ENCODE assay signal across 18 cellular contexts in genomic region chr7:918441-919113, GRCh38. TPM values are rescaled to one million over a fixed set of nuclear protein-coding genes. Genes with fewer than 3 reads are reported as not detected.
DNase-seq lines count a peak whose midpoint lies in the region; ATAC-seq and TF ChIP-seq lines count a peak whose summit lies in the region.
"Had no signal": no experiment of that assay in that cellular context is flagged by ENCODE, and none has a peak within 500 bp of the region (broad histone marks: within the 10 kb centered on the region; RNA-seq: fewer than 3 reads in every experiment).

No MANE protein-coding gene starts in this region.

- TF ChIP-seq CTCF in ovary (IDR thresholded peaks at IDR 0.05) (no peak), testis (IDR thresholded peaks at IDR 0.05) (no peak), endodermal cell (conservative IDR thresholded peaks at IDR 0.05) (no peak)

- H3K36me3 Mint-ChIP-seq in endodermal cell (ENCODE audit: low read depth), result no peaks in the 10 kb centered on the region

- H3K27ac ChIP-seq in ovary (no peak overlapping the region), testis (no peak overlapping the region), endodermal cell (ENCODE audit: low read depth, low read length) (no peak overlapping the region)
- H3K27ac ChIP-seq: HL-60, stomach had no signal

- intact Hi-C loops in left cardiac atrium (cut with DNase I) (no loop called here), ovary (cut with DNase I) (loop anchor here in 1 of 4 donors (10.0 kb wide), 1 partner anchor 146 kb away; no protein-coding TSS in a partner anchor), testis (cut with DNase I; ENCODE audit: low total_unique reads) (no loop called here)

- no peak for ATAC-seq in left cardiac atrium

- no peaks in the 10 kb centered on the region for H3K9me3 ChIP-seq in ovary
- H3K9me3 ChIP-seq in testis, result no peaks in the 10 kb centered on the region
- no peaks in the 10 kb centered on the region for H3K9me3 ChIP-seq in endodermal cell (ENCODE audit: control insufficient read depth, low read length)
- H3K9me3 ChIP-seq: Caco-2, stomach had no signal

- no peak overlapping the region for H3K4me3 Mint-ChIP-seq in endodermal cell

- no peak overlapping the region for H3K27ac Mint-ChIP-seq in endodermal cell
- H3K27ac Mint-ChIP-seq: progenitor cell of endocrine pancreas had no signal

- no peak overlapping the region for H3K9ac ChIP-seq in endodermal cell (ENCODE audit: extremely low read depth, low read length, poor library complexity, severe bottlenecking)

- no peak for TF ChIP-seq EP300 in ovary (IDR thresholded peaks at IDR 0.05)

- no peaks in the 10 kb centered on the region for H3K27me3 Mint-ChIP-seq in endodermal cell (ENCODE audit: insufficient read depth)
- H3K27me3 Mint-ChIP-seq: progenitor cell of endocrine pancreas had no signal

- H3K4me3 ChIP-seq in ovary (no peak overlapping the region), testis (no peak overlapping the region), endodermal cell (ENCODE audit: low read length) (no peak overlapping the region)
- H3K4me3 ChIP-seq: stomach had no signal

- H3K9me3 Mint-ChIP-seq in endodermal cell, result no peaks in the 10 kb centered on the region

- no peaks in the 10 kb centered on the region for H3K36me3 ChIP-seq in ovary
- no peaks in the 10 kb centered on the region for H3K36me3 ChIP-seq in testis (ENCODE audit: low read depth, missing control alignments)
- no peaks in the 10 kb centered on the region for H3K36me3 ChIP-seq in endodermal cell (ENCODE audit: control insufficient read depth, insufficient read depth, low read length)

- TF ChIP-seq POLR2A in ovary (IDR thresholded peaks at IDR 0.05), result no peak
- TF ChIP-seq POLR2A in testis (IDR thresholded peaks at IDR 0.05), result no peak

- H3K27me3 ChIP-seq in ovary (no peaks in the 10 kb centered on the region), testis (no peaks in the 10 kb centered on the region), endodermal cell (ENCODE audit: control insufficient read depth, insufficient read depth, low read length, poor library complexity, severe bottlenecking) (no peaks in the 10 kb centered on the region)
- H3K27me3 ChIP-seq: stomach had no signal

- WGBS in ovary, 3 donors, result 84 to 88% (median 86%) methylated on average over 19 to 21 of the region's 21 CpGs
- 91 to 97% methylated on average over 6 to 21 of the region's 21 CpGs for WGBS in testis, 2 donors
- 94 to 97% methylated on average over 9 to 21 of the region's 21 CpGs for WGBS in endodermal cell (ENCODE audit: insufficient coverage in 1 of 2, insufficient read length in 1 of 2), 2 experiments

- H3K4me1 Mint-ChIP-seq in endodermal cell, result no peaks in the 10 kb centered on the region

- H3K4me1 ChIP-seq in ovary (ENCODE audit: insufficient read depth) (no peaks in the 10 kb centered on the region), testis (peaks cover 3% of the 10 kb centered on the region), endodermal cell (ENCODE audit: control insufficient read depth, insufficient read depth, low read length) (peaks cover 2% of the 10 kb centered on the region)
- H3K4me1 ChIP-seq: Caco-2 had no signal

- DNase-seq in stimulated activated CD4-positive, alpha-beta T cell treated with anti-CD3 and anti-CD28 coated beads, Interleukin-1b, Interleukin-23, amount 100 ng/mL, for 48 hours, result peak; percentile 1
- no peak for DNase-seq in stimulated activated CD4-positive, alpha-beta T cell treated with anti-CD3 and anti-CD28 coated beads, Interleukin-12 subunit alpha, Interleukin-12 subunit beta, amount 100 ng/mL, for 4 hours
- DNase-seq in left cardiac atrium (peak; percentile 13), ovary (peak in 4 of 5 donors; percentile 4 to 21 (median 10)), testis (no peak), SKM-1 (lab: John Stamatoyannopoulos, UW; ENCODE audit: unreplicated experiment) (no peak), endodermal cell (no peak)
- DNase-seq: caudate nucleus; effector memory CD4-positive, alpha-beta T cell; hippocampal formation; KBM-7; kidney glomerular epithelial cell; NCI-H1105; NCI-H82; stomach had no signal

RNA-seq across cellular contexts. Expression of gene ADAP1, which starts 35.9 kb away (rescaled TPM):
- 1 to 10 TPM; 6.9 to 8.2 TPM for total RNA-seq in left cardiac atrium
- 10 to 100 TPM in 1 of 7 donors, 1 to 10 TPM in 5, under 1 TPM in 1; 0.96 to 16.4 (median 3.6) TPM for total RNA-seq in ovary
- polyA plus RNA-seq in ovary, result 1 to 10 TPM in 1 of 2 donors, under 1 TPM in 1; 0.52 to 3.5 TPM
- total RNA-seq in testis, result 10 to 100 TPM in 1 of 2 donors, 1 to 10 TPM in 1; 6.1 to 10.9 TPM
- 2.4 TPM for polyA plus RNA-seq in testis (ENCODE audit: insufficient read depth, low read depth, low replicate concordance)
- 1 to 10 TPM; 3.8 to 6.5 TPM for total RNA-seq in endodermal cell
- polyA plus RNA-seq in endodermal cell (2013, experiment 1 of 2), result 1.4 TPM
- polyA plus RNA-seq in endodermal cell (2013, experiment 2 of 2), result 1.2 TPM

RNA-seq across cellular contexts. Expression of gene GET4, which starts 42.2 kb away (rescaled TPM):
- total RNA-seq in left cardiac atrium, result 10 to 100 TPM; 17.8 to 28.3 TPM
- 10 to 100 TPM; 16.8 to 37.6 (median 30.4) TPM for total RNA-seq in ovary
- 10 to 100 TPM in 1 of 2 donors, 1 to 10 TPM in 1; 7.2 to 37.2 TPM for polyA plus RNA-seq in ovary
- 100 to 1,000 TPM; 128 to 141 TPM for total RNA-seq in testis
- polyA plus RNA-seq in testis (ENCODE audit: insufficient read depth, low read depth, low replicate concordance), result 89.0 TPM
- 10 to 100 TPM; 73.3 to 84.3 TPM for total RNA-seq in endodermal cell
- 49.1 TPM for polyA plus RNA-seq in endodermal cell (2013, experiment 1 of 2)
- polyA plus RNA-seq in endodermal cell (2013, experiment 2 of 2), result 46.6 TPM

RNA-seq across cellular contexts. Expression of gene COX19, which starts 56.8 kb away (rescaled TPM):
- total RNA-seq in left cardiac atrium, result 1 to 10 TPM; 6.6 to 8.5 TPM
- 10 to 100 TPM in 6 of 7 donors, 1 to 10 TPM in 1; 9.0 to 15.2 (median 10.5) TPM for total RNA-seq in ovary
- polyA plus RNA-seq in ovary, result 1 to 10 TPM; 6.7 to 6.8 TPM
- total RNA-seq in testis, result 10 to 100 TPM; 21.6 to 23.5 TPM
- 8.8 TPM for polyA plus RNA-seq in testis (ENCODE audit: insufficient read depth, low read depth, low replicate concordance)
- 10 to 100 TPM; 15.0 to 18.5 TPM for total RNA-seq in endodermal cell
- polyA plus RNA-seq in endodermal cell (2013, experiment 1 of 2), result 11.1 TPM
- 9.6 TPM for polyA plus RNA-seq in endodermal cell (2013, experiment 2 of 2)

Comparison
In these comparisons a context has a peak if more than half of its experiments do, and no peak if none do; other contexts are left out.
1. DNase-seq: peak in stimulated activated CD4-positive, alpha-beta T cell treated with anti-CD3 and anti-CD28 coated beads, Interleukin-1b, Interleukin-23, amount 100 ng/mL, for 48 hours (single experiment), left cardiac atrium (single experiment) and ovary (4 of 5); none in stimulated activated CD4-positive, alpha-beta T cell treated with anti-CD3 and anti-CD28 coated beads, Interleukin-12 subunit alpha, Interleukin-12 subunit beta, amount 100 ng/mL, for 4 hours (single experiment), testis (single experiment), SKM-1 (single experiment) and endodermal cell (single experiment).